15 cellular contexts compared by ENCODE assay signal in genomic region chr15:45169608-45170480, GRCh38. TPM values are rescaled to one million over a fixed set of nuclear protein-coding genes. Genes with fewer than 3 reads are reported as not detected.
DNase-seq lines count a peak whose midpoint lies in the region; ATAC-seq, FAIRE-seq and TF ChIP-seq lines count a peak whose summit lies in the region.
"Had no signal": no experiment of that assay in that cellular context is flagged by ENCODE, and none has a peak within 500 bp of the region (broad histone marks: within the 10 kb centered on the region; RNA-seq: fewer than 3 reads in every experiment).

No MANE protein-coding gene starts in this region.

- peaks cover 0 to 22% of the 10 kb centered on the region in 2 experiments for H3K36me3 ChIP-seq in mesenchymal stem cell (ENCODE audit: control insufficient read depth in 1 of 2, insufficient read depth in 2 of 2, low read depth in 1 of 2, low read length in 2 of 2)
- H3K36me3 ChIP-seq in kidney (ENCODE audit: control insufficient read depth in 1 of 2, insufficient read depth in 2 of 2, low read length in 2 of 2): no peaks in the 10 kb centered on the region
- H3K36me3 ChIP-seq: ovary had no signal

- no peak overlapping the region for H2BK15ac ChIP-seq in mesenchymal stem cell (ENCODE audit: low read depth, poor library complexity, severe bottlenecking)

- H3K27ac ChIP-seq in mesenchymal stem cell (ENCODE audit: low read length, poor library complexity, severe bottlenecking) (no peak overlapping the region), kidney (ENCODE audit: low read depth in 2 of 2, low read length in 2 of 2) (no peak overlapping the region)
- H3K27ac ChIP-seq: epithelial cell of prostate, ovary, suprapubic skin had no signal

- H4K91ac ChIP-seq in mesenchymal stem cell (ENCODE audit: low read length): no peak overlapping the region

- no peaks in the 10 kb centered on the region for H3K27me3 ChIP-seq in mesenchymal stem cell (ENCODE audit: control insufficient read depth in 1 of 2, insufficient read depth in 1 of 2, low read length in 2 of 2)
- H3K27me3 ChIP-seq: ovary, suprapubic skin had no signal

- H3K4me3 ChIP-seq in NB4 (ENCODE audit: low read depth, low read length) (no peak overlapping the region), mesenchymal stem cell (ENCODE audit: insufficient read depth in 1 of 2, low read depth in 1 of 2, low read length in 2 of 2) (no peak overlapping the region), kidney (ENCODE audit: low read length in 2 of 2) (no peak overlapping the region)
- H3K4me3 ChIP-seq: ovary, suprapubic skin had no signal

- FAIRE-seq in kidney (lab: Jason Lieb, UNC): no peak

- TF ChIP-seq POLR2A in NB4 (IDR thresholded peaks at IDR 0.05; ENCODE audit: extremely low read depth, insufficient read length): no peak

- H3K9me3 ChIP-seq in mesenchymal stem cell (ENCODE audit: control insufficient read depth, low read length) (no peaks in the 10 kb centered on the region), kidney (ENCODE audit: control insufficient read depth in 1 of 2, low read length in 2 of 2) (no peaks in the 10 kb centered on the region)
- H3K9me3 ChIP-seq: ovary, suprapubic skin had no signal

- no peak for TF ChIP-seq CTCF in NB4 (IDR thresholded peaks at IDR 0.05; ENCODE audit: low read depth, low read length)
- TF ChIP-seq CTCF in kidney (IDR thresholded peaks at IDR 0.05; ENCODE audit: borderline replicate concordance, extremely low read depth, insufficient read depth): no peak

- 80% methylated on average over 4 of the region's 4 CpGs for WGBS in mesenchymal stem cell

- no peak overlapping the region for H2AFZ ChIP-seq in mesenchymal stem cell (ENCODE audit: low read depth, low read length)

- ATAC-seq in SK-N-SH treated with all-trans-retinoic acid at 6 μM for 48 hours (no peak; the same call in 2 of the 3 replicates), HG02973 (IDR thresholded peaks at IDR 0.05; ENCODE audit: unreplicated experiment) (no peak)
- ATAC-seq: CD8-positive, alpha-beta T cell had no signal

- in situ Hi-C loops in G401 (cut with HindIII; ENCODE audit: low sequenced_read_pairs): no loop called here

- peak overlapping the region in 1 of 2 experiments; percentile 46 for H3K23ac ChIP-seq in mesenchymal stem cell (ENCODE audit: low read length in 2 of 2)

- H2AK5ac ChIP-seq in mesenchymal stem cell (ENCODE audit: low read length, severe bottlenecking): no peak overlapping the region

- H3K4me2 ChIP-seq in mesenchymal stem cell (ENCODE audit: low read length, poor library complexity, severe bottlenecking): no peak overlapping the region

- H3K79me1 ChIP-seq in mesenchymal stem cell (replicated peaks; ENCODE audit: low read length, poor library complexity, severe bottlenecking): peaks cover 8% of the 10 kb centered on the region

- H3K9ac ChIP-seq in mesenchymal stem cell (ENCODE audit: low read length) (no peak overlapping the region), kidney (ENCODE audit: low read length in 2 of 2) (no peak overlapping the region)

- no peak overlapping the region for H3K18ac ChIP-seq in mesenchymal stem cell (ENCODE audit: low read depth in 1 of 2, low read length in 2 of 2)

- DNase-seq in G401 (ENCODE audit: low spot score) (peak; percentile 31), NB4 (ENCODE audit: low read depth) (peak; percentile 69), mesenchymal stem cell (no peak), mesenteric fat pad (ENCODE audit: low spot score) (no peak), kidney (no peak), globus pallidus (ENCODE audit: low spot score) (no peak)
- DNase-seq: CD8-positive, alpha-beta T cell; cerebellar nuclear complex; GDM1; ovary had no signal

- H2BK120ac ChIP-seq in mesenchymal stem cell (ENCODE audit: low read depth, low read length): no peak overlapping the region

- peaks cover 13% of the 10 kb centered on the region for H3K4me1 ChIP-seq in mesenchymal stem cell (ENCODE audit: control insufficient read depth, insufficient read depth, low read depth, low read length)
- H3K4me1 ChIP-seq in kidney (ENCODE audit: control insufficient read depth in 1 of 2, insufficient read depth in 1 of 2, low read depth in 1 of 2, low read length in 2 of 2): peaks cover 0 to 5% of the 10 kb centered on the region in 2 donors

- H3K14ac ChIP-seq in mesenchymal stem cell (ENCODE audit: low read length in 2 of 2): no peak overlapping the region

- peak overlapping the region; percentile 31 for H4K8ac ChIP-seq in mesenchymal stem cell (ENCODE audit: low read length)

- intact Hi-C loops in kidney (cut with DNase I): no loop called here

- H2BK5ac ChIP-seq in mesenchymal stem cell (ENCODE audit: low read depth, low read length, poor library complexity, severe bottlenecking): no peak overlapping the region

- H3K4ac ChIP-seq in mesenchymal stem cell (ENCODE audit: low read depth in 1 of 2, low read length in 2 of 2): no peak overlapping the region

- H2BK12ac ChIP-seq in mesenchymal stem cell (ENCODE audit: low read length in 2 of 2): no peak overlapping the region

TF ChIP-seq in SK-N-SH treated with all-trans-retinoic acid at 6 μM for 48 hours, 23 proteins besides CTCF, POLR2A, EP300 and RAD21 (continues in another document):
- TF ChIP-seq RARB (CRISPR knock-in tag; IDR thresholded peaks at IDR 0.05) (no peak), ESRRG (CRISPR knock-in tag; IDR thresholded peaks at IDR 0.05) (0 out of 2 replicates have a peak, but pooled peaks have one; percentile 42), ZFP3 (CRISPR knock-in tag; IDR thresholded peaks at IDR 0.05) (0 out of 2 replicates have a peak, but pooled peaks have one; percentile 44), TSHZ2 (CRISPR knock-in tag; IDR thresholded peaks at IDR 0.05) (peak; percentile 95), BACH2 (CRISPR knock-in tag; IDR thresholded peaks at IDR 0.05; ENCODE audit: borderline replicate concordance) (no peak), SNAI2 (CRISPR knock-in tag; IDR thresholded peaks at IDR 0.05) (no peak; the same call in 1 of the 2 replicates), ISL1 (CRISPR knock-in tag; IDR thresholded peaks at IDR 0.05) (0 out of 2 replicates have a peak, but pooled peaks have one; percentile 51)

RNA-seq across cellular contexts. Expression of gene SHF, which starts 17.9 kb away (rescaled TPM):
- 7.8 and 10.7 TPM in 2 replicates for total RNA-seq in G401 (2014; rRNA removed; shearing (Covaris generic))
- 1.3 TPM for polyA plus RNA-seq in mesenchymal stem cell (2013, experiment 1 of 2)
- polyA plus RNA-seq in mesenchymal stem cell (2013, experiment 2 of 2): 1.8 TPM
- 3.8 TPM for total RNA-seq in mesenteric fat pad
- total RNA-seq in kidney: 5.2 TPM
- 7.7 TPM for polyA plus RNA-seq in kidney (ENCODE audit: insufficient read depth, low read depth, low replicate concordance)

RNA-seq across cellular contexts. Expression of gene DUOX1, which starts 40.0 kb away (rescaled TPM):
- not detected in 2 replicates for total RNA-seq in G401 (2014; rRNA removed; shearing (Covaris generic))
- not detected for polyA plus RNA-seq in mesenchymal stem cell (2013, experiment 1 of 2)
- not detected for polyA plus RNA-seq in mesenchymal stem cell (2013, experiment 2 of 2)
- 2.5 TPM for total RNA-seq in mesenteric fat pad
- 1.6 TPM for total RNA-seq in kidney
- polyA plus RNA-seq in kidney (ENCODE audit: insufficient read depth, low read depth, low replicate concordance): 0.26 TPM
- total RNA-seq: CD8-positive, alpha-beta T cell; RPMI7951 had no signal

RNA-seq across cellular contexts. Expression of gene DUOXA1, which starts 40.2 kb away (rescaled TPM):
- not detected in 2 replicates for total RNA-seq in G401 (2014; rRNA removed; shearing (Covaris generic))
- polyA plus RNA-seq in mesenchymal stem cell (2013, experiment 1 of 2): not detected
- not detected for polyA plus RNA-seq in mesenchymal stem cell (2013, experiment 2 of 2)
- total RNA-seq in mesenteric fat pad (1.8 TPM), kidney (1.4 TPM)
- polyA plus RNA-seq in kidney (ENCODE audit: insufficient read depth, low read depth, low replicate concordance): 0.52 TPM
- total RNA-seq: CD8-positive, alpha-beta T cell; RPMI7951 had no signal

RNA-seq across cellular contexts. Expression of gene DUOXA2, which starts 55.7 kb away (rescaled TPM):
- total RNA-seq in G401 (2014; rRNA removed; shearing (Covaris generic)): not detected in 2 replicates
- not detected for polyA plus RNA-seq in mesenchymal stem cell (2013, experiment 1 of 2)
- polyA plus RNA-seq in mesenchymal stem cell (2013, experiment 2 of 2): not detected
- total RNA-seq in mesenteric fat pad: not detected
- not detected for total RNA-seq in kidney
- polyA plus RNA-seq in kidney (ENCODE audit: insufficient read depth, low read depth, low replicate concordance): 0.37 TPM
- total RNA-seq: CD8-positive, alpha-beta T cell; RPMI7951; suprapubic skin had no signal

RNA-seq across cellular contexts. Expression of gene DUOX2, which starts 55.9 kb away (rescaled TPM):
- not detected in 2 replicates for total RNA-seq in G401 (2014; rRNA removed; shearing (Covaris generic))
- not detected for polyA plus RNA-seq in mesenchymal stem cell (2013, experiment 1 of 2)
- not detected for polyA plus RNA-seq in mesenchymal stem cell (2013, experiment 2 of 2)
- total RNA-seq in mesenteric fat pad (0.80 TPM), kidney (0.28 TPM)
- 0.26 TPM for polyA plus RNA-seq in kidney (ENCODE audit: insufficient read depth, low read depth, low replicate concordance)
- total RNA-seq: RPMI7951 had no signal

Comparison
In these comparisons a context has a peak if more than half of its experiments do, and no peak if none do; other contexts are left out.
1. DNase-seq: peak in G401 (single experiment) and NB4 (single experiment); none in mesenchymal stem cell (single experiment), mesenteric fat pad (single experiment), kidney (single experiment) and globus pallidus (single experiment).